In genomic region chr4:74793757-74794340, GRCh38 we compare ENCODE assay signal across 8 cellular contexts. TPM values are rescaled to one million over a fixed set of nuclear protein-coding genes. Genes with fewer than 3 reads are reported as not detected.
DNase-seq lines count a peak whose midpoint lies in the region; ATAC-seq and TF ChIP-seq lines count a peak whose summit lies in the region.

No MANE protein-coding gene starts in this region.

- no TSS peak for BruUV-seq in Caco-2 (replicated peaks; lab: Mats Ljungman, UMichigan)

- 0 out of 2 replicates have a peak, but pooled peaks cover 1% of the 10 kb centered on the region for H3K27me3 ChIP-seq in Caco-2 (replicated peaks; ENCODE audit: control insufficient read depth, insufficient read depth, low read length)
- H3K27me3 ChIP-seq in Peyer's patch, result no peaks in the 10 kb centered on the region

- CTCF ChIA-PET in Caco-2 (lab: Charles Lee), result interaction anchor here (0.6 to 1.4 kb wide), 6 partner anchors 12 to 474 kb away, joined by 3 to 6 read pairs (median 3); no protein-coding TSS in a partner anchor

- TF ChIP-seq CTCF in Caco-2 (IDR thresholded peaks at IDR 0.05; ENCODE audit: insufficient read depth in 1 of 2, low read depth in 1 of 2, low read length in 1 of 2, severe bottlenecking in 1 of 2, unreplicated experiment in 1 of 2), result peak; percentile 12 to 72
- TF ChIP-seq CTCF in Peyer's patch (IDR thresholded peaks at IDR 0.05), result peak in 4 of 6 experiments; percentile 9 to 48 (median 32)
- peak; percentile 31 for TF ChIP-seq CTCF in epithelial cell of esophagus (IDR thresholded peaks at IDR 0.05; ENCODE audit: insufficient read depth, low read depth, low read length, missing control alignments)

- POLR2A ChIA-PET in Caco-2 (lab: Charles Lee), result no interaction called here

- TF ChIP-seq POLR2A in Peyer's patch (IDR thresholded peaks at IDR 0.05), result peak; percentile 61 to 62

- H3K9me3 ChIP-seq in Caco-2 (no peaks in the 10 kb centered on the region), Peyer's patch (no peaks in the 10 kb centered on the region), mesodermal cell (ENCODE audit: control insufficient read depth, low read length) (no peaks in the 10 kb centered on the region)

- H3K27me3 Mint-ChIP-seq in Caco-2 (ENCODE audit: insufficient read depth, unreplicated experiment), result peaks cover 26% of the 10 kb centered on the region

- H3K36me3 Mint-ChIP-seq in Caco-2 (ENCODE audit: insufficient read depth, unreplicated experiment), result no peaks in the 10 kb centered on the region

- peak overlapping the region; percentile 54 for H3K27ac Mint-ChIP-seq in Caco-2 (ENCODE audit: unreplicated experiment)

- WGBS in mesodermal cell (ENCODE audit: insufficient coverage in 2 of 2), 2 experiments, result 2% methylated on average over 34 to 36 of the region's 39 CpGs

- intact Hi-C loops in Caco-2 (cut with micrococcal nuclease; ENCODE audit: unreplicated experiment), result loop anchor here (5.0 kb wide), 3 partner anchors 102 to 472 kb away; no protein-coding TSS in a partner anchor

- ATAC-seq in HG02759 (IDR thresholded peaks at IDR 0.05; ENCODE audit: unreplicated experiment) (peak; percentile 82), GM18502 (IDR thresholded peaks at IDR 0.05; ENCODE audit: poor library complexity, unreplicated experiment) (no peak), GM18861 (IDR thresholded peaks at IDR 0.05; ENCODE audit: unreplicated experiment) (no peak)

- no peaks in the 10 kb centered on the region for H3K36me3 ChIP-seq in Caco-2 (ENCODE audit: control insufficient read depth, insufficient read depth, low read length)
- no peaks in the 10 kb centered on the region for H3K36me3 ChIP-seq in Peyer's patch
- H3K36me3 ChIP-seq in mesodermal cell (ENCODE audit: control insufficient read depth, insufficient read depth, low read length), result no peaks in the 10 kb centered on the region

- H3K4me1 ChIP-seq in Caco-2 (no peaks in the 10 kb centered on the region), Peyer's patch (peaks cover 0 to 8% (median 4%) of the 10 kb centered on the region in 4 donors), mesodermal cell (ENCODE audit: control insufficient read depth, insufficient read depth, low read length, poor library complexity, severe bottlenecking) (no peaks in the 10 kb centered on the region)

- H3K27ac ChIP-seq in Peyer's patch, result peak overlapping the region; percentile 17 to 95 (median 78)
- no peak overlapping the region for H3K27ac ChIP-seq in mesodermal cell (ENCODE audit: low read depth, low read length, severe bottlenecking)

- peak; percentile 57 to 64 for DNase-seq in Caco-2
- DNase-seq in Peyer's patch, result peak in 2 of 3 donors; percentile 84 to 89
- DNase-seq in epithelial cell of esophagus (ENCODE audit: low read depth), result peak; percentile 44
- DNase-seq in activated effector memory CD4-positive, alpha-beta T cell treated with anti-CD3 and anti-CD28 coated beads, Interleukin-2, amount 50 U/mL, for 16 hours, result no peak

- peak overlapping the region; percentile 89 for H3K4me3 Mint-ChIP-seq in Caco-2 (ENCODE audit: unreplicated experiment)

- H3K4me3 ChIP-seq in Caco-2 (ENCODE audit: low read depth, low read length) (peak overlapping the region; percentile 43), Peyer's patch (peak overlapping the region; percentile 36 to 71 (median 52)), epithelial cell of esophagus (ENCODE audit: low read length) (peak overlapping the region; percentile 62), mesodermal cell (ENCODE audit: extremely low read depth, insufficient read depth, low read length, poor library complexity, severe bottlenecking) (peak overlapping the region; percentile 40)

- peaks cover 7% of the 10 kb centered on the region for H3K4me1 Mint-ChIP-seq in Caco-2 (ENCODE audit: low read depth, unreplicated experiment)

- no peaks in the 10 kb centered on the region for H3K9me3 Mint-ChIP-seq in Caco-2 (ENCODE audit: unreplicated experiment)

RNA-seq across cellular contexts. Expression of gene BTC, which starts 0.5 kb away (rescaled TPM):
- total RNA-seq in Caco-2 (2022) (0.09 and 0.14 TPM in 2 replicates), Peyer's patch (1 to 10 TPM in 3 of 4 donors, under 1 TPM in 1; 0.83 to 4.2 (median 2.6) TPM)
- polyA plus RNA-seq in mesodermal cell (2013, experiment 1 of 2), result not detected
- polyA plus RNA-seq in mesodermal cell (2013, experiment 2 of 2), result 0.15 TPM
